ENCODE assay signal across 1 cellular context in the genomic region with DNA sequence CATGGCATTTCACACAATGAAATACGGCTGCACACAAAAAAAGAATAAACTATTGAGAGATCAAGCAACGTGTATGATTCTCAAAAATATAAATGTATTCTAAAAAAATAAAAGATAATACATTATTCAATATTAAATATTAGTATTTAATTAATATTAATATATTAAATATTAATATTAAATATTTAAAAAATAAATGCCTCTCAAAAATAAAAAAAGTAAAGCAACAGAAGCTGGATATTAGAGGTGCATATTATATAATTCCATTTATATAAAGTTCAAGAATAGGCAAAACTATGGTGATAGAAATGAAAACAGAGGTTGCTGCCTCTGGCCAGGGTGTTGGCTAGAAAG.
TF ChIP-seq lines count a peak whose summit lies in the region.

No MANE protein-coding gene starts in this region.

TF ChIP-seq in GM23338, 12 proteins besides CTCF, POLR2A, EP300 and RAD21 (continued from another document):
- TF ChIP-seq REST (IDR thresholded peaks at IDR 0.05; ENCODE audit: unreplicated experiment) (no peak), ETS1 (IDR thresholded peaks at IDR 0.05) (no peak), STAT1 (IDR thresholded peaks at IDR 0.05; ENCODE audit: unreplicated experiment) (no peak), POLR2AphosphoS5 (IDR thresholded peaks at IDR 0.05; ENCODE audit: low read depth) (no peak), ZNF462 (CRISPR knock-in tag; IDR thresholded peaks at IDR 0.05) (no peak)
TF ChIP-seq in GM23338: peak in this region for 0.
